Comparison of ENCODE assay signal across 1 cellular context in the genomic region with DNA sequence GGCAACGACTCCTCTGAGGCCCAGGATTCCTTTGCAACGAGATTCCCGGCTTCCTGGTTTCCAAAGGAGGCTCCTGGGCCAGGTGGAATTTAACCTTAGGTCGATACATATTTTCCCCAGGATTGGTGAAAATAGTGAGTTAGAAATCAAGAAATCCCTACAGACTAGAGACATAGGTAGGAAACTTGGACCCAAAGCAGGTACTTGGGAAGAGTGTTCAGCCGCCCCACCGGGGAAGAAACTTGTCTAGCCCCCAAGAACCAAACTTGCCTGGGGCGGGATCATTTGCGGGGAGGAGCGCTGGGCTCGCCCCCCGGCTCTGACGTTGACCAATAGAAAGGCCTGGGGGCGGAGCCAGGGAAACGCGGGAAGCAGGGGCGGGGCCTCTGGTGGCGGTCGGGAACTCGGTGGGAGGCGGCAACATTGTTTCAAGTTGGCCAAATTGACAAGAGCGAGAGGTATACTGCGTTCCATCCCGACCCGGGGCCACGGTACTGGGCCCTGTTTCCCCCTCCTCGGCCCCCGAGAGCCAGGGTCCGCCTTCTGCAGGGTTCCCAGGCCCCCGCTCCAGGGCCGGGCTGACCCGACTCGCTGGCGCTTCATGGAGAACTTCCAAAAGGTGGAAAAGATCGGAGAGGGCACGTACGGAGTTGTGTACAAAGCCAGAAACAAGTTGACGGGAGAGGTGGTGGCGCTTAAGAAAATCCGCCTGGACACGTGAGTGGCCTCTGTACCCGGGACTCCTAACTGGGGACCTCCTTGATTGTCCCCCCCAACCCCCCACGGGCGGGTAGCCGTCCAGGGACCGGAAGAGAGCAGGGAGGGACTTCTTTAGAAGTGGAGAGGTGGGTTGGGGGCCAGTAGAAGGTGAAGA.
TF ChIP-seq lines count a peak whose summit lies in the region.

A gene (plus strand): TSS at position 423 of the 874 bp plus-strand sequence. CDS start 179 bp downstream, at position 602.

TF ChIP-seq in HEK293, 187 proteins besides CTCF, POLR2A, EP300 and RAD21 (continued from another document and continues in another):
- TF ChIP-seq, protein P1, sequence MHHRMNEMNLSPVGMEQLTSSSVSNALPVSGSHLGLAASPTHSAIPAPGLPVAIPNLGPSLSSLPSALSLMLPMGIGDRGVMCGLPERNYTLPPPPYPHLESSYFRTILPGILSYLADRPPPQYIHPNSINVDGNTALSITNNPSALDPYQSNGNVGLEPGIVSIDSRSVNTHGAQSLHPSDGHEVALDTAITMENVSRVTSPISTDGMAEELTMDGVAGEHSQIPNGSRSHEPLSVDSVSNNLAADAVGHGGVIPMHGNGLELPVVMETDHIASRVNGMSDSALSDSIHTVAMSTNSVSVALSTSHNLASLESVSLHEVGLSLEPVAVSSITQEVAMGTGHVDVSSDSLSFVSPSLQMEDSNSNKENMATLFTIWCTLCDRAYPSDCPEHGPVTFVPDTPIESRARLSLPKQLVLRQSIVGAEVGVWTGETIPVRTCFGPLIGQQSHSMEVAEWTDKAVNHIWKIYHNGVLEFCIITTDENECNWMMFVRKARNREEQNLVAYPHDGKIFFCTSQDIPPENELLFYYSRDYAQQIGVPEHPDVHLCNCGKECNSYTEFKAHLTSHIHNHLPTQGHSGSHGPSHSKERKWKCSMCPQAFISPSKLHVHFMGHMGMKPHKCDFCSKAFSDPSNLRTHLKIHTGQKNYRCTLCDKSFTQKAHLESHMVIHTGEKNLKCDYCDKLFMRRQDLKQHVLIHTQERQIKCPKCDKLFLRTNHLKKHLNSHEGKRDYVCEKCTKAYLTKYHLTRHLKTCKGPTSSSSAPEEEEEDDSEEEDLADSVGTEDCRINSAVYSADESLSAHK (tag by site-specific recombination; IDR thresholded peaks at IDR 0.05), result no peak; the same call in 1 of the 2 replicates
- TF ChIP-seq ZNF48 (tag by site-specific recombination; IDR thresholded peaks at IDR 0.05) (no peak), ZNF157 (tag by site-specific recombination; IDR thresholded peaks at IDR 0.05) (no peak), ZNF600 (tag by site-specific recombination; IDR thresholded peaks at IDR 0.05) (peak; percentile 46; the same call in 1 of the 2 replicates), ZNF837 (tag by site-specific recombination; IDR thresholded peaks at IDR 0.05) (no peak), ZNF629 (tag by site-specific recombination; IDR thresholded peaks at IDR 0.05) (peak; percentile 12; the same call in 1 of the 2 replicates), ZNF341 (tag by site-specific recombination; IDR thresholded peaks at IDR 0.05; ENCODE audit: low read depth) (peak; percentile 37; the same call in 1 of the 2 replicates), ZNF155 (tag by site-specific recombination; IDR thresholded peaks at IDR 0.05) (no peak), TCF7L2 (IDR thresholded peaks at IDR 0.05; ENCODE audit: borderline replicate concordance, low read depth, low read length) (peak; percentile 16; the same call in 1 of the 2 replicates), ZNF202 (tag by site-specific recombination; IDR thresholded peaks at IDR 0.05; ENCODE audit: borderline replicate concordance) (no peak), ZNF560 (tag by site-specific recombination; IDR thresholded peaks at IDR 0.05; ENCODE audit: borderline replicate concordance) (no peak), ZNF366 (tag by site-specific recombination; conservative IDR thresholded peaks at IDR 0.05) (peak; percentile 50; the same call in 1 of the 2 replicates), ZFP41 (tag by site-specific recombination; IDR thresholded peaks at IDR 0.05; ENCODE audit: borderline replicate concordance) (no peak), ZNF76 (tag by site-specific recombination; IDR thresholded peaks at IDR 0.05; ENCODE audit: borderline replicate concordance, low read depth) (peak; percentile 57; the same call in 1 of the 2 replicates), ZNF510 (tag by site-specific recombination; IDR thresholded peaks at IDR 0.05; ENCODE audit: insufficient replicate concordance) (no peak), HOXD13 (CRISPR knock-in tag; IDR thresholded peaks at IDR 0.05; ENCODE audit: borderline replicate concordance) (no peak), ZNF501 (tag by site-specific recombination; IDR thresholded peaks at IDR 0.05) (peak; percentile 68; the same call in 1 of the 2 replicates), ZBTB8A (tag by site-specific recombination; IDR thresholded peaks at IDR 0.05) (0 out of 2 replicates have a peak, but pooled peaks have one; percentile 13), GLIS1 (tag by site-specific recombination; IDR thresholded peaks at IDR 0.05) (peak; percentile 91), KLF7 (tag by site-specific recombination; IDR thresholded peaks at IDR 0.05; ENCODE audit: borderline replicate concordance) (no peak)
- TF ChIP-seq, protein P2, sequence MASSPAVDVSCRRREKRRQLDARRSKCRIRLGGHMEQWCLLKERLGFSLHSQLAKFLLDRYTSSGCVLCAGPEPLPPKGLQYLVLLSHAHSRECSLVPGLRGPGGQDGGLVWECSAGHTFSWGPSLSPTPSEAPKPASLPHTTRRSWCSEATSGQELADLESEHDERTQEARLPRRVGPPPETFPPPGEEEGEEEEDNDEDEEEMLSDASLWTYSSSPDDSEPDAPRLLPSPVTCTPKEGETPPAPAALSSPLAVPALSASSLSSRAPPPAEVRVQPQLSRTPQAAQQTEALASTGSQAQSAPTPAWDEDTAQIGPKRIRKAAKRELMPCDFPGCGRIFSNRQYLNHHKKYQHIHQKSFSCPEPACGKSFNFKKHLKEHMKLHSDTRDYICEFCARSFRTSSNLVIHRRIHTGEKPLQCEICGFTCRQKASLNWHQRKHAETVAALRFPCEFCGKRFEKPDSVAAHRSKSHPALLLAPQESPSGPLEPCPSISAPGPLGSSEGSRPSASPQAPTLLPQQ (tag by site-specific recombination; IDR thresholded peaks at IDR 0.05), result peak; percentile 21; the same call in 1 of the 2 replicates
- TF ChIP-seq, protein P3, sequence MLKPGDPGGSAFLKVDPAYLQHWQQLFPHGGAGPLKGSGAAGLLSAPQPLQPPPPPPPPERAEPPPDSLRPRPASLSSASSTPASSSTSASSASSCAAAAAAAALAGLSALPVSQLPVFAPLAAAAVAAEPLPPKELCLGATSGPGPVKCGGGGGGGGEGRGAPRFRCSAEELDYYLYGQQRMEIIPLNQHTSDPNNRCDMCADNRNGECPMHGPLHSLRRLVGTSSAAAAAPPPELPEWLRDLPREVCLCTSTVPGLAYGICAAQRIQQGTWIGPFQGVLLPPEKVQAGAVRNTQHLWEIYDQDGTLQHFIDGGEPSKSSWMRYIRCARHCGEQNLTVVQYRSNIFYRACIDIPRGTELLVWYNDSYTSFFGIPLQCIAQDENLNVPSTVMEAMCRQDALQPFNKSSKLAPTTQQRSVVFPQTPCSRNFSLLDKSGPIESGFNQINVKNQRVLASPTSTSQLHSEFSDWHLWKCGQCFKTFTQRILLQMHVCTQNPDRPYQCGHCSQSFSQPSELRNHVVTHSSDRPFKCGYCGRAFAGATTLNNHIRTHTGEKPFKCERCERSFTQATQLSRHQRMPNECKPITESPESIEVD (tag by site-specific recombination; IDR thresholded peaks at IDR 0.05), result no peak
- TF ChIP-seq, protein P4, sequence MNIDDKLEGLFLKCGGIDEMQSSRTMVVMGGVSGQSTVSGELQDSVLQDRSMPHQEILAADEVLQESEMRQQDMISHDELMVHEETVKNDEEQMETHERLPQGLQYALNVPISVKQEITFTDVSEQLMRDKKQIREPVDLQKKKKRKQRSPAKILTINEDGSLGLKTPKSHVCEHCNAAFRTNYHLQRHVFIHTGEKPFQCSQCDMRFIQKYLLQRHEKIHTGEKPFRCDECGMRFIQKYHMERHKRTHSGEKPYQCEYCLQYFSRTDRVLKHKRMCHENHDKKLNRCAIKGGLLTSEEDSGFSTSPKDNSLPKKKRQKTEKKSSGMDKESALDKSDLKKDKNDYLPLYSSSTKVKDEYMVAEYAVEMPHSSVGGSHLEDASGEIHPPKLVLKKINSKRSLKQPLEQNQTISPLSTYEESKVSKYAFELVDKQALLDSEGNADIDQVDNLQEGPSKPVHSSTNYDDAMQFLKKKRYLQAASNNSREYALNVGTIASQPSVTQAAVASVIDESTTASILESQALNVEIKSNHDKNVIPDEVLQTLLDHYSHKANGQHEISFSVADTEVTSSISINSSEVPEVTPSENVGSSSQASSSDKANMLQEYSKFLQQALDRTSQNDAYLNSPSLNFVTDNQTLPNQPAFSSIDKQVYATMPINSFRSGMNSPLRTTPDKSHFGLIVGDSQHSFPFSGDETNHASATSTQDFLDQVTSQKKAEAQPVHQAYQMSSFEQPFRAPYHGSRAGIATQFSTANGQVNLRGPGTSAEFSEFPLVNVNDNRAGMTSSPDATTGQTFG (tag by site-specific recombination; IDR thresholded peaks at IDR 0.05; ENCODE audit: borderline replicate concordance), result no peak
- TF ChIP-seq, protein P5, sequence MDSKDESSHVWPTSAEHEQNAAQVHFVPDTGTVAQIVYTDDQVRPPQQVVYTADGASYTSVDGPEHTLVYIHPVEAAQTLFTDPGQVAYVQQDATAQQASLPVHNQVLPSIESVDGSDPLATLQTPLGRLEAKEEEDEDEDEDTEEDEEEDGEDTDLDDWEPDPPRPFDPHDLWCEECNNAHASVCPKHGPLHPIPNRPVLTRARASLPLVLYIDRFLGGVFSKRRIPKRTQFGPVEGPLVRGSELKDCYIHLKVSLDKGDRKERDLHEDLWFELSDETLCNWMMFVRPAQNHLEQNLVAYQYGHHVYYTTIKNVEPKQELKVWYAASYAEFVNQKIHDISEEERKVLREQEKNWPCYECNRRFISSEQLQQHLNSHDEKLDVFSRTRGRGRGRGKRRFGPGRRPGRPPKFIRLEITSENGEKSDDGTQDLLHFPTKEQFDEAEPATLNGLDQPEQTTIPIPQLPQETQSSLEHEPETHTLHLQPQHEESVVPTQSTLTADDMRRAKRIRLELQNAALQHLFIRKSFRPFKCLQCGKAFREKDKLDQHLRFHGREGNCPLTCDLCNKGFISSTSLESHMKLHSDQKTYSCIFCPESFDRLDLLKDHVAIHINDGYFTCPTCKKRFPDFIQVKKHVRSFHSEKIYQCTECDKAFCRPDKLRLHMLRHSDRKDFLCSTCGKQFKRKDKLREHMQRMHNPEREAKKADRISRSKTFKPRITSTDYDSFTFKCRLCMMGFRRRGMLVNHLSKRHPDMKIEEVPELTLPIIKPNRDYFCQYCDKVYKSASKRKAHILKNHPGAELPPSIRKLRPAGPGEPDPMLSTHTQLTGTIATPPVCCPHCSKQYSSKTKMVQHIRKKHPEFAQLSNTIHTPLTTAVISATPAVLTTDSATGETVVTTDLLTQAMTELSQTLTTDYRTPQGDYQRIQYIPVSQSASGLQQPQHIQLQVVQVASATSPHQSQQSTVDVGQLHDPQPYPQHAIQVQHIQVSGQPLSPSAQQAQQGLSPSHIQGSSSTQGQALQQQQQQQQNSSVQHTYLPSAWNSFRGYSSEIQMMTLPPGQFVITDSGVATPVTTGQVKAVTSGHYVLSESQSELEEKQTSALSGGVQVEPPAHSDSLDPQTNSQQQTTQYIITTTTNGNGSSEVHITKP (tag by site-specific recombination; IDR thresholded peaks at IDR 0.05), result peak; percentile 15
- TF ChIP-seq, protein P6, sequence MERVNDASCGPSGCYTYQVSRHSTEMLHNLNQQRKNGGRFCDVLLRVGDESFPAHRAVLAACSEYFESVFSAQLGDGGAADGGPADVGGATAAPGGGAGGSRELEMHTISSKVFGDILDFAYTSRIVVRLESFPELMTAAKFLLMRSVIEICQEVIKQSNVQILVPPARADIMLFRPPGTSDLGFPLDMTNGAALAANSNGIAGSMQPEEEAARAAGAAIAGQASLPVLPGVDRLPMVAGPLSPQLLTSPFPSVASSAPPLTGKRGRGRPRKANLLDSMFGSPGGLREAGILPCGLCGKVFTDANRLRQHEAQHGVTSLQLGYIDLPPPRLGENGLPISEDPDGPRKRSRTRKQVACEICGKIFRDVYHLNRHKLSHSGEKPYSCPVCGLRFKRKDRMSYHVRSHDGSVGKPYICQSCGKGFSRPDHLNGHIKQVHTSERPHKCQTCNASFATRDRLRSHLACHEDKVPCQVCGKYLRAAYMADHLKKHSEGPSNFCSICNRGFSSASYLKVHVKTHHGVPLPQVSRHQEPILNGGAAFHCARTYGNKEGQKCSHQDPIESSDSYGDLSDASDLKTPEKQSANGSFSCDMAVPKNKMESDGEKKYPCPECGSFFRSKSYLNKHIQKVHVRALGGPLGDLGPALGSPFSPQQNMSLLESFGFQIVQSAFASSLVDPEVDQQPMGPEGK (tag by site-specific recombination; IDR thresholded peaks at IDR 0.05), result peak; percentile 97
- TF ChIP-seq, protein P7, sequence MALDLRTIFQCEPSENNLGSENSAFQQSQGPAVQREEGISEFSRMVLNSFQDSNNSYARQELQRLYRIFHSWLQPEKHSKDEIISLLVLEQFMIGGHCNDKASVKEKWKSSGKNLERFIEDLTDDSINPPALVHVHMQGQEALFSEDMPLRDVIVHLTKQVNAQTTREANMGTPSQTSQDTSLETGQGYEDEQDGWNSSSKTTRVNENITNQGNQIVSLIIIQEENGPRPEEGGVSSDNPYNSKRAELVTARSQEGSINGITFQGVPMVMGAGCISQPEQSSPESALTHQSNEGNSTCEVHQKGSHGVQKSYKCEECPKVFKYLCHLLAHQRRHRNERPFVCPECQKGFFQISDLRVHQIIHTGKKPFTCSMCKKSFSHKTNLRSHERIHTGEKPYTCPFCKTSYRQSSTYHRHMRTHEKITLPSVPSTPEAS (tag by site-specific recombination; IDR thresholded peaks at IDR 0.05), result no peak
- TF ChIP-seq, protein P8, sequence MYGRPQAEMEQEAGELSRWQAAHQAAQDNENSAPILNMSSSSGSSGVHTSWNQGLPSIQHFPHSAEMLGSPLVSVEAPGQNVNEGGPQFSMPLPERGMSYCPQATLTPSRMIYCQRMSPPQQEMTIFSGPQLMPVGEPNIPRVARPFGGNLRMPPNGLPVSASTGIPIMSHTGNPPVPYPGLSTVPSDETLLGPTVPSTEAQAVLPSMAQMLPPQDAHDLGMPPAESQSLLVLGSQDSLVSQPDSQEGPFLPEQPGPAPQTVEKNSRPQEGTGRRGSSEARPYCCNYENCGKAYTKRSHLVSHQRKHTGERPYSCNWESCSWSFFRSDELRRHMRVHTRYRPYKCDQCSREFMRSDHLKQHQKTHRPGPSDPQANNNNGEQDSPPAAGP (tag by site-specific recombination; IDR thresholded peaks at IDR 0.05), result peak; percentile 46; the same call in 1 of the 2 replicates
- TF ChIP-seq, protein P9, sequence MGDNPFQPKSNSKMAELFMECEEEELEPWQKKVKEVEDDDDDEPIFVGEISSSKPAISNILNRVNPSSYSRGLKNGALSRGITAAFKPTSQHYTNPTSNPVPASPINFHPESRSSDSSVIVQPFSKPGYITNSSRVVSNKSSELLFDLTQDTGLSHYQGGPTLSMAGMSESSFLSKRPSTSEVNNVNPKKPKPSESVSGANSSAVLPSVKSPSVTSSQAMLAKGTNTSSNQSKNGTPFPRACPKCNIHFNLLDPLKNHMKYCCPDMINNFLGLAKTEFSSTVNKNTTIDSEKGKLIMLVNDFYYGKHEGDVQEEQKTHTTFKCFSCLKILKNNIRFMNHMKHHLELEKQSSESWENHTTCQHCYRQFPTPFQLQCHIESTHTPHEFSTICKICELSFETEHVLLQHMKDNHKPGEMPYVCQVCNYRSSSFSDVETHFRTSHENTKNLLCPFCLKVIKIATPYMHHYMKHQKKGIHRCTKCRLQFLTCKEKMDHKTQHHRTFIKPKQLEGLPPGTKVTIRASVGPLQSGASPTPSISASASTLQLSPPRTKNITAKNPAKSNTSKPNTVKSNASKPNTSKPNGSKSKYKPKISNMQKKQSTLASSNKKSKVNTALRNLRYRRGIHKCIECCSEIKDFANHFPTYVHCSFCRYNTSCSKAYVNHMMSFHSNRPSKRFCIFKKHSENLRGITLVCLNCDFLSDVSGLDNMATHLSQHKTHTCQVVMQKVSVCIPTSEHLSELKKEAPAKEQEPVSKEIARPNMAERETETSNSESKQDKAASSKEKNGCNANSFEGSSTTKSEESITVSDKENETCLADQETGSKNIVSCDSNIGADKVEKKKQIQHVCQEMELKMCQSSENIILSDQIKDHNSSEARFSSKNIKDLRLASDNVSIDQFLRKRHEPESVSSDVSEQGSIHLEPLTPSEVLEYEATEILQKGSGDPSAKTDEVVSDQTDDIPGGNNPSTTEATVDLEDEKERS (tag by site-specific recombination; IDR thresholded peaks at IDR 0.05), result 0 out of 2 replicates have a peak, but pooled peaks have one; percentile 17
